ENCODE assay signal across 1 cellular context in genomic region chr1:155061381-155062150, GRCh38.
TF ChIP-seq lines count a peak whose summit lies in the region.

No MANE protein-coding gene starts in this region.

TF ChIP-seq in K562, 482 proteins besides CTCF, POLR2A, EP300 and RAD21 (continued from another document and continues in another):
- no peak for TF ChIP-seq ZNF699 (CRISPR knock-in tag; IDR thresholded peaks at IDR 0.05; ENCODE audit: insufficient replicate concordance)
- TF ChIP-seq, protein P1, sequence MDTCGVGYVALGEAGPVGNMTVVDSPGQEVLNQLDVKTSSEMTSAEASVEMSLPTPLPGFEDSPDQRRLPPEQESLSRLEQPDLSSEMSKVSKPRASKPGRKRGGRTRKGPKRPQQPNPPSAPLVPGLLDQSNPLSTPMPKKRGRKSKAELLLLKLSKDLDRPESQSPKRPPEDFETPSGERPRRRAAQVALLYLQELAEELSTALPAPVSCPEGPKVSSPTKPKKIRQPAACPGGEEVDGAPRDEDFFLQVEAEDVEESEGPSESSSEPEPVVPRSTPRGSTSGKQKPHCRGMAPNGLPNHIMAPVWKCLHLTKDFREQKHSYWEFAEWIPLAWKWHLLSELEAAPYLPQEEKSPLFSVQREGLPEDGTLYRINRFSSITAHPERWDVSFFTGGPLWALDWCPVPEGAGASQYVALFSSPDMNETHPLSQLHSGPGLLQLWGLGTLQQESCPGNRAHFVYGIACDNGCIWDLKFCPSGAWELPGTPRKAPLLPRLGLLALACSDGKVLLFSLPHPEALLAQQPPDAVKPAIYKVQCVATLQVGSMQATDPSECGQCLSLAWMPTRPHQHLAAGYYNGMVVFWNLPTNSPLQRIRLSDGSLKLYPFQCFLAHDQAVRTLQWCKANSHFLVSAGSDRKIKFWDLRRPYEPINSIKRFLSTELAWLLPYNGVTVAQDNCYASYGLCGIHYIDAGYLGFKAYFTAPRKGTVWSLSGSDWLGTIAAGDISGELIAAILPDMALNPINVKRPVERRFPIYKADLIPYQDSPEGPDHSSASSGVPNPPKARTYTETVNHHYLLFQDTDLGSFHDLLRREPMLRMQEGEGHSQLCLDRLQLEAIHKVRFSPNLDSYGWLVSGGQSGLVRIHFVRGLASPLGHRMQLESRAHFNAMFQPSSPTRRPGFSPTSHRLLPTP (IDR thresholded peaks at IDR 0.05; ENCODE audit: borderline replicate concordance, extremely low read depth, insufficient read length) = no peak
- no peak for TF ChIP-seq BRD4 (IDR thresholded peaks at IDR 0.05)
- TF ChIP-seq NCOA6 (IDR thresholded peaks at IDR 0.05) = no peak
- TF ChIP-seq TCFL5 (CRISPR knock-in tag; conservative IDR thresholded peaks at IDR 0.05) = no peak
- TF ChIP-seq CREB1 (IDR thresholded peaks at IDR 0.05) = no peak
- no peak for TF ChIP-seq CREB1 (CRISPR knock-in tag; IDR thresholded peaks at IDR 0.05)
- TF ChIP-seq FIP1L1 (IDR thresholded peaks at IDR 0.05; ENCODE audit: low read depth, low read length, poor library complexity, severe bottlenecking) = no peak
- TF ChIP-seq GTF2F1 (IDR thresholded peaks at IDR 0.05; ENCODE audit: low read depth, low read length) = no peak
- TF ChIP-seq SRSF1 (IDR thresholded peaks at IDR 0.05; ENCODE audit: low read depth, low read length) = no peak
- no peak for TF ChIP-seq MCM2 (IDR thresholded peaks at IDR 0.05; ENCODE audit: low read depth)
- TF ChIP-seq ZNF197 (CRISPR knock-in tag; IDR thresholded peaks at IDR 0.05; ENCODE audit: low read depth) = no peak
- no peak for TF ChIP-seq POLR3A (IDR thresholded peaks at IDR 0.05; ENCODE audit: borderline replicate concordance, extremely low read depth, insufficient read depth, insufficient read length)
- no peak for TF ChIP-seq SMARCE1 (IDR thresholded peaks at IDR 0.05)
- TF ChIP-seq, protein P2, sequence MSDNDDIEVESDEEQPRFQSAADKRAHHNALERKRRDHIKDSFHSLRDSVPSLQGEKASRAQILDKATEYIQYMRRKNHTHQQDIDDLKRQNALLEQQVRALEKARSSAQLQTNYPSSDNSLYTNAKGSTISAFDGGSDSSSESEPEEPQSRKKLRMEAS (CRISPR knock-in tag; IDR thresholded peaks at IDR 0.05) = no peak; the same call in 1 of the 2 replicates
- TF ChIP-seq HMG20A (CRISPR knock-in tag; conservative IDR thresholded peaks at IDR 0.05) = no peak
- no peak for TF ChIP-seq BHLHE40 (IDR thresholded peaks at IDR 0.05; ENCODE audit: low read length)
- TF ChIP-seq ELK3 (CRISPR knock-in tag; IDR thresholded peaks at IDR 0.05) = no peak
- TF ChIP-seq FOXJ3 (CRISPR knock-in tag; IDR thresholded peaks at IDR 0.05) = no peak
- no peak for TF ChIP-seq EZH2 (IDR thresholded peaks at IDR 0.05; ENCODE audit: borderline replicate concordance, low read depth, low read length)
- TF ChIP-seq DNMT1 (IDR thresholded peaks at IDR 0.05) = no peak
- TF ChIP-seq HINFP (tag; conservative IDR thresholded peaks at IDR 0.05; ENCODE audit: low read depth) = no peak
- no peak for TF ChIP-seq SREBF2 (CRISPR knock-in tag; IDR thresholded peaks at IDR 0.05)
- TF ChIP-seq HNRNPL (IDR thresholded peaks at IDR 0.05; ENCODE audit: low read depth, low read length) = no peak
- TF ChIP-seq, protein P3, sequence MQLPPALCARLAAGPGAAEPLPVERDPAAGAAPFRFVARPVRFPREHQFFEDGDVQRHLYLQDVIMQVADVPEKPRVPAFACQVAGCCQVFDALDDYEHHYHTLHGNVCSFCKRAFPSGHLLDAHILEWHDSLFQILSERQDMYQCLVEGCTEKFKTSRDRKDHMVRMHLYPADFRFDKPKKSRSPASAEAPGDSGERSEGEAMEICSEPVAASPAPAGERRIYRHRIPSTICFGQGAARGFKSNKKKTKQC (CRISPR knock-in tag; IDR thresholded peaks at IDR 0.05) = 0 out of 2 replicates have a peak, but pooled peaks have one; percentile 29
- peak; percentile 87 for TF ChIP-seq ESRRA (IDR thresholded peaks at IDR 0.05; ENCODE audit: borderline replicate concordance, low read depth)
- TF ChIP-seq ZBTB9 (CRISPR knock-in tag; IDR thresholded peaks at IDR 0.05) = no peak
- TF ChIP-seq ZNF609 (CRISPR knock-in tag; IDR thresholded peaks at IDR 0.05; ENCODE audit: borderline replicate concordance) = no peak
- no peak for TF ChIP-seq FOXA1 (IDR thresholded peaks at IDR 0.05; ENCODE audit: borderline replicate concordance)
- TF ChIP-seq BCL6 (CRISPR knock-in tag; IDR thresholded peaks at IDR 0.05) = no peak
- no peak for TF ChIP-seq PHF8 (IDR thresholded peaks at IDR 0.05; ENCODE audit: borderline replicate concordance, low read length)
- TF ChIP-seq ZNF12 (CRISPR knock-in tag; IDR thresholded peaks at IDR 0.05) = no peak
- TF ChIP-seq TBP (optimal IDR thresholded peaks at IDR 0.05; ENCODE audit: low read depth, low read length) = peak; percentile 19
- TF ChIP-seq, protein P4, sequence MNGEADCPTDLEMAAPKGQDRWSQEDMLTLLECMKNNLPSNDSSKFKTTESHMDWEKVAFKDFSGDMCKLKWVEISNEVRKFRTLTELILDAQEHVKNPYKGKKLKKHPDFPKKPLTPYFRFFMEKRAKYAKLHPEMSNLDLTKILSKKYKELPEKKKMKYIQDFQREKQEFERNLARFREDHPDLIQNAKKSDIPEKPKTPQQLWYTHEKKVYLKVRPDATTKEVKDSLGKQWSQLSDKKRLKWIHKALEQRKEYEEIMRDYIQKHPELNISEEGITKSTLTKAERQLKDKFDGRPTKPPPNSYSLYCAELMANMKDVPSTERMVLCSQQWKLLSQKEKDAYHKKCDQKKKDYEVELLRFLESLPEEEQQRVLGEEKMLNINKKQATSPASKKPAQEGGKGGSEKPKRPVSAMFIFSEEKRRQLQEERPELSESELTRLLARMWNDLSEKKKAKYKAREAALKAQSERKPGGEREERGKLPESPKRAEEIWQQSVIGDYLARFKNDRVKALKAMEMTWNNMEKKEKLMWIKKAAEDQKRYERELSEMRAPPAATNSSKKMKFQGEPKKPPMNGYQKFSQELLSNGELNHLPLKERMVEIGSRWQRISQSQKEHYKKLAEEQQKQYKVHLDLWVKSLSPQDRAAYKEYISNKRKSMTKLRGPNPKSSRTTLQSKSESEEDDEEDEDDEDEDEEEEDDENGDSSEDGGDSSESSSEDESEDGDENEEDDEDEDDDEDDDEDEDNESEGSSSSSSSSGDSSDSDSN (IDR thresholded peaks at IDR 0.05; ENCODE audit: borderline replicate concordance in 1 of 2, low read depth in 2 of 2, low read length in 2 of 2) = no peak
- 0 out of 2 replicates have a peak, but pooled peaks have one; percentile 24 for TF ChIP-seq E2F4 (CRISPR knock-in tag; IDR thresholded peaks at IDR 0.05; ENCODE audit: low read depth)
- TF ChIP-seq CBX3 (IDR thresholded peaks at IDR 0.05; ENCODE audit: borderline replicate concordance in 1 of 2, low read length in 2 of 2) = 0 out of 3 replicates have a peak, but pooled peaks of 1 of the 2 experiments have one; percentile 25
- TF ChIP-seq ARID2 (IDR thresholded peaks at IDR 0.05) = peak; percentile 90
- TF ChIP-seq SRSF9 (IDR thresholded peaks at IDR 0.05; ENCODE audit: borderline replicate concordance, low read depth, low read length) = no peak
- TF ChIP-seq RUNX1 (IDR thresholded peaks at IDR 0.05; ENCODE audit: low read depth) = no peak
- TF ChIP-seq SMAD4 (CRISPR knock-in tag; conservative IDR thresholded peaks at IDR 0.05) = no peak
- TF ChIP-seq CBX8 (IDR thresholded peaks at IDR 0.05; ENCODE audit: borderline replicate concordance, extremely low read depth, low read depth, low read length, poor library complexity, severe bottlenecking) = no peak
- no peak for TF ChIP-seq DIDO1 (tag; IDR thresholded peaks at IDR 0.05; ENCODE audit: low read depth)
- no peak for TF ChIP-seq ZBTB1 (CRISPR knock-in tag; IDR thresholded peaks at IDR 0.05; ENCODE audit: borderline replicate concordance, low read depth)
- TF ChIP-seq TAF7 (tag; IDR thresholded peaks at IDR 0.05) = no peak
- no peak for TF ChIP-seq HDAC2 (IDR thresholded peaks at IDR 0.05)
- TF ChIP-seq ZNF668 (CRISPR knock-in tag; IDR thresholded peaks at IDR 0.05) = no peak
- TF ChIP-seq MBD2 (IDR thresholded peaks at IDR 0.05; ENCODE audit: borderline replicate concordance, low read depth) = no peak
- TF ChIP-seq JUND (IDR thresholded peaks at IDR 0.05; ENCODE audit: borderline replicate concordance, low read depth, low read length) = 0 out of 2 replicates have a peak, but pooled peaks have one; percentile 56
- TF ChIP-seq JUND (tag; IDR thresholded peaks at IDR 0.05; ENCODE audit: borderline replicate concordance, low read depth, low read length) = no peak
- no peak for TF ChIP-seq ZNF174 (CRISPR knock-in tag; IDR thresholded peaks at IDR 0.05)
- TF ChIP-seq ZNF584 (CRISPR knock-in tag; IDR thresholded peaks at IDR 0.05; ENCODE audit: low read depth) = no peak
- no peak for TF ChIP-seq CHCHD3 (CRISPR knock-in tag; IDR thresholded peaks at IDR 0.05)
- TF ChIP-seq NFIC (IDR thresholded peaks at IDR 0.05) = peak; percentile 97
- no peak for TF ChIP-seq SAFB2 (IDR thresholded peaks at IDR 0.05; ENCODE audit: borderline replicate concordance, low read depth, low read length, severe bottlenecking)
